Comparison of ENCODE assay signal across 22 cellular contexts in genomic region chr9:89915187-89915586, GRCh38.
"Had no signal": no experiment of that assay in that cellular context is flagged by ENCODE, and none has a peak within 500 bp of the region (broad histone marks: within the 10 kb centered on the region; RNA-seq: fewer than 3 reads in every experiment).

No MANE protein-coding gene starts in this region.

- H3K36me3 ChIP-seq: heart right ventricle, neural progenitor cell, sigmoid colon, tibial nerve had no signal

- H3K9ac ChIP-seq: neural progenitor cell had no signal

- H3K9me3 ChIP-seq: heart right ventricle, psoas muscle, sigmoid colon, testis, tibial nerve had no signal

- H3K9me3 Mint-ChIP-seq: memory B cell; natural killer cell treated with Interleukin-12 subunit alpha and Interleukin-12 subunit beta and Interleukin-15 and Interleukin-18, amount 100 ng/mL, for 72 hours; neural progenitor cell had no signal

- H3K27ac ChIP-seq: heart right ventricle, neural progenitor cell, psoas muscle, sigmoid colon, skin epidermis, testis, tibial nerve had no signal

- H3K27ac Mint-ChIP-seq: memory B cell, neural progenitor cell had no signal

- H3K4me1 ChIP-seq: neural progenitor cell, psoas muscle, sigmoid colon had no signal

- H3K36me3 Mint-ChIP-seq: memory B cell; natural killer cell treated with Interleukin-12 subunit alpha and Interleukin-12 subunit beta and Interleukin-15 and Interleukin-18, amount 100 ng/mL, for 72 hours; neural progenitor cell had no signal

- H3K4me2 ChIP-seq: neural progenitor cell had no signal

- H3K27me3 ChIP-seq: heart right ventricle, neural progenitor cell, sigmoid colon, testis, tibial nerve had no signal

- DNase-seq: central memory CD4-positive, alpha-beta T cell; effector memory CD4-positive, alpha-beta T cell; heart right ventricle; hypothalamus; kidney glomerular epithelial cell; midbrain; nucleus accumbens; psoas muscle; sigmoid colon; stimulated activated CD4-positive, alpha-beta T cell treated with anti-CD3 and anti-CD28 coated beads, Interleukin-2, amount 100 ng/mL, for 24 hours; stimulated activated CD4-positive, alpha-beta T cell treated with anti-CD3 and anti-CD28 coated beads, Interleukin-4, amount 100 ng/mL, for 4 hours; stimulated activated naive CD4-positive, alpha-beta T cell treated with Interleukin-2 at 50 U/mL for 16 hours; testis had no signal

- H3K4me3 ChIP-seq: heart right ventricle, neural progenitor cell, psoas muscle, sigmoid colon, skin epidermis, testis, tibial nerve had no signal

- H3K4me3 Mint-ChIP-seq: memory B cell; natural killer cell treated with Interleukin-12 subunit alpha and Interleukin-12 subunit beta and Interleukin-15 and Interleukin-18, amount 100 ng/mL, for 72 hours; neural progenitor cell had no signal

- FAIRE-seq: endometrium, frontal cortex, islet of Langerhans had no signal

- ATAC-seq: esophagus mucosa; heart right ventricle; natural killer cell treated with Interleukin-12 subunit alpha and Interleukin-12 subunit beta and Interleukin-15 and Interleukin-18, amount 100 ng/mL, for 72 hours; psoas muscle had no signal

- H2AFZ ChIP-seq: neural progenitor cell had no signal
